8 cellular contexts compared by ENCODE assay signal in genomic region chr6:26204332-26205160, GRCh38.
DNase-seq lines count a peak whose midpoint lies in the region; ATAC-seq, FAIRE-seq and TF ChIP-seq lines count a peak whose summit lies in the region.

No MANE protein-coding gene starts in this region.

- H2BK120ac ChIP-seq in neuronal stem cell (ENCODE audit: low read depth, low read length) = peak overlapping the region; percentile 5

- no peaks in the 10 kb centered on the region for H3K79me1 ChIP-seq in neuronal stem cell (ENCODE audit: low read depth, low read length)

- no CpG with 5 or more reads among the region's 53 CpGs for WGBS in neuronal stem cell (ENCODE audit: extremely low coverage in 2 of 2, insufficient read length in 2 of 2, insufficient replicate concordance in 1 of 2), 2 donors

- H3K27me3 ChIP-seq in RWPE2 (ENCODE audit: insufficient read depth, poor library complexity, severe bottlenecking) = no peaks in the 10 kb centered on the region
- H3K27me3 ChIP-seq in neuronal stem cell (ENCODE audit: control insufficient read depth in 3 of 3, insufficient read depth in 3 of 3, low read depth in 1 of 3, low read length in 3 of 3) = no peaks in the 10 kb centered on the region

- H4K8ac ChIP-seq in neuronal stem cell (ENCODE audit: low read depth, low read length) = no peak overlapping the region

- no peaks in the 10 kb centered on the region for H3K36me3 ChIP-seq in RWPE2 (ENCODE audit: low read depth)
- no peaks in the 10 kb centered on the region for H3K36me3 ChIP-seq in neuronal stem cell (replicated peaks in 1 of 2; ENCODE audit: control insufficient read depth in 2 of 2, insufficient read depth in 2 of 2, low read length in 2 of 2)

- no peak overlapping the region for H4K91ac ChIP-seq in neuronal stem cell (ENCODE audit: low read depth, low read length, poor library complexity)

- no peak overlapping the region for H2BK15ac ChIP-seq in neuronal stem cell (ENCODE audit: low read length)

- no peak overlapping the region for H2AK5ac ChIP-seq in neuronal stem cell (ENCODE audit: low read depth, low read length)

- FAIRE-seq in frontal cortex (lab: Jason Lieb, UNC) = no peak

- H3K18ac ChIP-seq in neuronal stem cell (ENCODE audit: low read length) = peak overlapping the region; percentile 48

- H3K4me1 ChIP-seq in RWPE2 (ENCODE audit: insufficient read depth, poor library complexity, severe bottlenecking) = peaks cover 8% of the 10 kb centered on the region
- H3K4me1 ChIP-seq in neuronal stem cell (ENCODE audit: control insufficient read depth in 2 of 2, insufficient read depth in 1 of 2, low read depth in 1 of 2, low read length in 2 of 2) = peaks cover 4 to 16% of the 10 kb centered on the region in 2 donors

- peak overlapping the region; percentile 55 for H2AFZ ChIP-seq in neuronal stem cell (ENCODE audit: low read length)

- H3K4ac ChIP-seq in neuronal stem cell (ENCODE audit: low read length) = no peak overlapping the region

- peak overlapping the region; percentile 87 for H3K9ac ChIP-seq in neuronal stem cell (ENCODE audit: low read depth, low read length, poor library complexity)

- H2BK5ac ChIP-seq in neuronal stem cell (ENCODE audit: low read length) = no peak overlapping the region

- H3K14ac ChIP-seq in neuronal stem cell (ENCODE audit: low read length) = no peak overlapping the region

- DNase-seq in EL = peak; percentile 98
- DNase-seq in H4 (ENCODE audit: low spot score) = peak; percentile 98
- peak; percentile 100 for DNase-seq in M059J (ENCODE audit: low read depth)
- peak; percentile 95 for DNase-seq in RWPE2 (ENCODE audit: low spot score)
- peak; percentile 78 for DNase-seq in activated gamma-delta T cell treated with Interleukin-2 at 50 U/mL for 16 hours
- peak; percentile 80 to 81 for DNase-seq in frontal cortex (ENCODE audit: low spot score in 2 of 2)
- peak; percentile 96 for DNase-seq in neuronal stem cell (ENCODE audit: low spot score)

- H3K23ac ChIP-seq in neuronal stem cell (ENCODE audit: low read depth, low read length, poor library complexity) = peak overlapping the region; percentile 66

- H2BK12ac ChIP-seq in neuronal stem cell (ENCODE audit: low read length) = no peak overlapping the region

- H3K4me3 ChIP-seq in RWPE2 (ENCODE audit: severe bottlenecking) (peak overlapping the region; percentile 61), neuronal stem cell (ENCODE audit: low read length in 2 of 2) (peak overlapping the region; percentile 71 to 94)

- H3K4me2 ChIP-seq in neuronal stem cell (ENCODE audit: insufficient read depth, low read length, poor library complexity, severe bottlenecking) = peak overlapping the region; percentile 63

- ATAC-seq in RWPE2 (ENCODE audit: low read depth) = peak; percentile 54

- peak overlapping the region; percentile 93 for H3K27ac ChIP-seq in RWPE2 (ENCODE audit: poor library complexity, severe bottlenecking)
- peak overlapping the region; percentile 86 for H3K27ac ChIP-seq in neuronal stem cell (replicated peaks; ENCODE audit: low read length)
- H3K27ac ChIP-seq in temporal lobe (ENCODE audit: low read depth, low read length) = peak overlapping the region; percentile 94

- TF ChIP-seq CTCF in RWPE2 (IDR thresholded peaks at IDR 0.05; ENCODE audit: poor library complexity, severe bottlenecking) = peak; percentile 37

- H3K9me3 ChIP-seq in RWPE2 (ENCODE audit: severe bottlenecking) = no peaks in the 10 kb centered on the region
- no peaks in the 10 kb centered on the region for H3K9me3 ChIP-seq in neuronal stem cell (replicated peaks in 1 of 2; ENCODE audit: control insufficient read depth in 2 of 2, insufficient read depth in 1 of 2, low read depth in 1 of 2, low read length in 2 of 2)

Comparison
In these comparisons a context has a peak if more than half of its experiments do, and no peak if none do; other contexts are left out.
1. Peak in every context shown above with its lines: DNase-seq, ATAC-seq, H3K4me3 ChIP-seq and H3K27ac ChIP-seq.